Comparison of ENCODE assay signal across 1 cellular context in genomic region chr17:82263641-82264040, GRCh38.
TF ChIP-seq lines count a peak whose summit lies in the region.

No MANE protein-coding gene starts in this region.

TF ChIP-seq in K562, 482 proteins besides CTCF, POLR2A, EP300 and RAD21:
- TF ChIP-seq POLR2G (IDR thresholded peaks at IDR 0.05; ENCODE audit: low read depth, low read length) = peak; percentile 51; the same call in 1 of the 2 replicates
- no peak for TF ChIP-seq HDAC1 (IDR thresholded peaks at IDR 0.05)
- peak; percentile 22; the same call in 1 of the 2 replicates for TF ChIP-seq RBFOX2 (IDR thresholded peaks at IDR 0.05; ENCODE audit: low read depth, low read length)
- no peak for TF ChIP-seq ZNF197 (CRISPR knock-in tag; IDR thresholded peaks at IDR 0.05; ENCODE audit: low read depth)
- TF ChIP-seq XRCC3 (IDR thresholded peaks at IDR 0.05) = no peak
TF ChIP-seq in K562: peak in this region for 2.
